In genomic region chr1:206634365-206635079, GRCh38 we compare ENCODE assay signal across 1 cellular context.
A peak's percentile ranks its signal among the peaks of the same experiment; 100 is the strongest.
TF ChIP-seq lines count a peak whose summit lies in the region.

No MANE protein-coding gene starts in this region.

TF ChIP-seq in K562, 482 proteins besides CTCF, POLR2A, EP300 and RAD21 (continued from another document and continues in another):
- no peak for TF ChIP-seq ZNF277 (CRISPR knock-in tag; IDR thresholded peaks at IDR 0.05; ENCODE audit: borderline replicate concordance)
- peak; percentile 23; the same call in 1 of the 2 replicates for TF ChIP-seq ZBTB40 (IDR thresholded peaks at IDR 0.05)
- TF ChIP-seq ZBTB40 (CRISPR knock-in tag; IDR thresholded peaks at IDR 0.05), result no peak
- TF ChIP-seq HNRNPUL1 (IDR thresholded peaks at IDR 0.05; ENCODE audit: low read length), result no peak
- no peak for TF ChIP-seq HEY1 (CRISPR knock-in tag; IDR thresholded peaks at IDR 0.05; ENCODE audit: borderline replicate concordance)
- no peak for TF ChIP-seq NCOR1 (IDR thresholded peaks at IDR 0.05)
- TF ChIP-seq TCF15 (CRISPR knock-in tag; IDR thresholded peaks at IDR 0.05), result no peak
- no peak for TF ChIP-seq FOXA3 (CRISPR knock-in tag; conservative IDR thresholded peaks at IDR 0.05 in 1 of 2, IDR thresholded peaks at IDR 0.05 in 1 of 2)
- no peak for TF ChIP-seq C11orf30 (IDR thresholded peaks at IDR 0.05; ENCODE audit: low read depth)
- no peak for TF ChIP-seq POLR2AphosphoS2 (IDR thresholded peaks at IDR 0.05; ENCODE audit: low read length)
- peak in 1 of 2 experiments; percentile 18; a peak in 3 of 4 replicates for TF ChIP-seq ARNT (IDR thresholded peaks at IDR 0.05)
- no peak for TF ChIP-seq COPS2 (conservative IDR thresholded peaks at IDR 0.05)
- TF ChIP-seq ARID4B (CRISPR knock-in tag; IDR thresholded peaks at IDR 0.05), result no peak
- no peak for TF ChIP-seq RNF219 (CRISPR knock-in tag; IDR thresholded peaks at IDR 0.05)
- no peak for TF ChIP-seq PBX2 (CRISPR knock-in tag; IDR thresholded peaks at IDR 0.05; ENCODE audit: low read depth)
- TF ChIP-seq PBX2 (tag; conservative IDR thresholded peaks at IDR 0.05; ENCODE audit: low read depth), result peak; percentile 73
- 0 out of 4 replicates have a peak, but pooled peaks of 1 of the 2 experiments have one; percentile 35 for TF ChIP-seq ETV6 (IDR thresholded peaks at IDR 0.05; ENCODE audit: borderline replicate concordance in 1 of 2, low read depth in 2 of 2, low read length in 1 of 2)
- TF ChIP-seq ETV6 (CRISPR knock-in tag; IDR thresholded peaks at IDR 0.05; ENCODE audit: borderline replicate concordance), result no peak
- no peak for TF ChIP-seq ZBTB26 (CRISPR knock-in tag; IDR thresholded peaks at IDR 0.05)
- TF ChIP-seq PCBP1 (IDR thresholded peaks at IDR 0.05; ENCODE audit: low read depth, low read length, poor library complexity, severe bottlenecking), result no peak
- TF ChIP-seq GTF2B (IDR thresholded peaks at IDR 0.05; ENCODE audit: extremely low read depth, insufficient read length), result no peak
- no peak for TF ChIP-seq CGGBP1 (CRISPR knock-in tag; IDR thresholded peaks at IDR 0.05)
- TF ChIP-seq CREBBP (IDR thresholded peaks at IDR 0.05; ENCODE audit: low read depth, low read length), result no peak
- no peak for TF ChIP-seq CBX3 (IDR thresholded peaks at IDR 0.05; ENCODE audit: borderline replicate concordance in 1 of 2, low read length in 2 of 2)
- no peak for TF ChIP-seq GTF2A2 (tag; IDR thresholded peaks at IDR 0.05)
- no peak for TF ChIP-seq SRF (CRISPR knock-in tag; IDR thresholded peaks at IDR 0.05)
- no peak for TF ChIP-seq NR0B1 (IDR thresholded peaks at IDR 0.05; ENCODE audit: partially characterized antibody)
- TF ChIP-seq KDM1A (IDR thresholded peaks at IDR 0.05), result peak; percentile 53 to 66; a peak in 2 of 4 replicates
- no peak for TF ChIP-seq RBM17 (IDR thresholded peaks at IDR 0.05; ENCODE audit: borderline replicate concordance, low read depth, low read length)
- TF ChIP-seq SP1 (CRISPR knock-in tag; IDR thresholded peaks at IDR 0.05), result no peak
- peak; percentile 91; the same call in 1 of the 2 replicates for TF ChIP-seq ARID2 (IDR thresholded peaks at IDR 0.05)
- no peak for TF ChIP-seq POLR2G (IDR thresholded peaks at IDR 0.05; ENCODE audit: low read depth, low read length)
- TF ChIP-seq FOXA1 (IDR thresholded peaks at IDR 0.05; ENCODE audit: borderline replicate concordance), result no peak
- TF ChIP-seq TEAD2 (tag; IDR thresholded peaks at IDR 0.05), result no peak
